ENCODE assay signal across 29 cellular contexts in the genomic region with DNA sequence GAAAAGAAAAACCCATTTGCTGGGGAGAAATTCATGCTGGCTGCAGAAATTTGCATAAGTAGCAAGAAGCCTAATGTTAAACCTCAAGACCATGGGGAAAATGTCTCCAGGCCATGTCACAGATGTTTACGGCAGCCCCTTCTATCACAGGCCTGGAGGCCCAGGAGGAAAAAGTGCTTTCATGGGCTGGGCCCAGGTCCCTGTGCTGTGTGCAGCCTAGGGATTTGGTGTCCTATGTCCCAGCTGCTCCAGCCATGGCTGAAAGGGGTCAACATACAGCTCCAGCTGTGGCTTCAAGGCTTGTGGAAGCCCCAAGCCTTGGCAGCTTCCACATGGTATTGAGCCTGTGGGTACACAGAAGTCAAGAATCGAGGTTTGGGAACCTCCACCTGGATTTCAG.
"Had no signal": no experiment of that assay in that cellular context is flagged by ENCODE, and none has a peak within 500 bp of the region (broad histone marks: within the 10 kb centered on the region; RNA-seq: fewer than 3 reads in every experiment).

No MANE protein-coding gene starts in this region.

- H3K4me3 Mint-ChIP-seq: stimulated activated effector memory CD8-positive, alpha-beta T cell treated with anti-CD3 and anti-CD28 coated beads, Interleukin-12 subunit alpha, Interleukin-12 subunit beta, amount 100 ng/mL, for 72 hours; stimulated activated memory B cell treated with anti-CD40 and anti-IgM and Interleukin-4, amounts not matched to agents 10 μg/mL and 1 μg/mL and 100 μg/mL, for 72 hours; stimulated activated naive B cell treated with anti-CD40 and anti-IgM and Interleukin-4, amounts not matched to agents 10 μg/mL and 1 μg/mL and 100 μg/mL, for 72 hours; stimulated activated naive CD8-positive, alpha-beta T cell treated with anti-CD3 and anti-CD28 coated beads, Interleukin-15, amount 100 ng/mL, for 72 hours; stimulated activated naive CD8-positive, alpha-beta T cell treated with anti-CD3 and anti-CD28 coated beads, Interleukin-15, Interleukin-2, amounts not matched to agents 100 ng/mL and 50 ng/mL, for 24 hours; type B pancreatic cell had no signal

- H3K36me3 ChIP-seq: suprapubic skin, thoracic aorta, thyroid gland, tibial artery, transverse colon, upper lobe of left lung, upper lobe of right lung, uterus, vagina had no signal

- H3K27me3 Mint-ChIP-seq: stimulated activated memory B cell treated with anti-CD40 and anti-IgM and Interleukin-4, amounts not matched to agents 10 μg/mL and 1 μg/mL and 100 μg/mL, for 72 hours; stimulated activated naive B cell treated with anti-CD40 and anti-IgM and Interleukin-4, amounts not matched to agents 10 μg/mL and 1 μg/mL and 100 μg/mL, for 72 hours; stimulated activated naive CD8-positive, alpha-beta T cell treated with anti-CD3 and anti-CD28 coated beads, Interleukin-15, amount 100 ng/mL, for 72 hours; type B pancreatic cell had no signal

- DNase-seq: stimulated activated CD4-positive, alpha-beta T cell treated with anti-CD3 and anti-CD28 coated beads, Interleukin-2, amount 100 ng/mL, for 48 hours; stimulated activated CD4-positive, alpha-beta T cell treated with anti-CD3 and anti-CD28 coated beads, Interleukin-4, amount 100 ng/mL, for 1 hour; stimulated activated CD4-positive, alpha-beta T cell treated with anti-CD3 and anti-CD28 coated beads, Interleukin-4, amount 100 ng/mL, for 24 hours; stimulated activated CD4-positive, alpha-beta T cell treated with anti-CD3 and anti-CD28 coated beads, Interleukin-4, amount 100 ng/mL, for 4 hours; stimulated activated CD8-positive, alpha-beta memory T cell treated with anti-CD3 and anti-CD28 coated beads, Interleukin-4, amount 100 ng/mL, for 48 hours; stimulated activated naive B cell treated with anti-CD40 and anti-IgM and Interleukin-4, amounts not matched to agents 10 μg/mL and 1 μg/mL and 100 μg/mL, for 72 hours; stimulated activated naive CD4-positive, alpha-beta T cell; stimulated activated naive CD4-positive, alpha-beta T cell treated with Interleukin-2 at 50 U/mL for 16 hours; stimulated activated naive CD8-positive, alpha-beta T cell treated with anti-CD3 and anti-CD28 coated beads, Interleukin-15, amount 100 ng/mL, for 72 hours; stimulated activated naive CD8-positive, alpha-beta T cell treated with anti-CD3 and anti-CD28 coated beads, Interleukin-15, Interleukin-2, amounts not matched to agents 100 U/mL and 50 U/mL, for 24 hours; stomach; substantia nigra; testis; thyroid gland; tibial artery; transverse colon; trophoblast cell; upper lobe of left lung; upper lobe of right lung; uterus had no signal

- ATAC-seq: stimulated activated effector memory CD8-positive, alpha-beta T cell treated with anti-CD3 and anti-CD28 coated beads, Interleukin-12 subunit alpha, Interleukin-12 subunit beta, amount 100 ng/mL, for 72 hours; stimulated activated memory B cell treated with anti-CD40 and anti-IgM and Interleukin-4, amounts not matched to agents 10 μg/mL and 1 μg/mL and 100 μg/mL, for 72 hours; stimulated activated naive B cell treated with anti-CD40 and anti-IgM and Interleukin-4, amounts not matched to agents 10 μg/mL and 1 μg/mL and 100 μg/mL, for 72 hours; stimulated activated naive CD8-positive, alpha-beta T cell treated with anti-CD3 and anti-CD28 coated beads, Interleukin-15, amount 100 ng/mL, for 72 hours; stimulated activated naive CD8-positive, alpha-beta T cell treated with anti-CD3 and anti-CD28 coated beads, Interleukin-15, Interleukin-2, amounts not matched to agents 100 U/mL and 50 U/mL, for 24 hours; upper lobe of right lung had no signal

- H3K36me3 Mint-ChIP-seq: stimulated activated effector memory CD8-positive, alpha-beta T cell treated with anti-CD3 and anti-CD28 coated beads, Interleukin-12 subunit alpha, Interleukin-12 subunit beta, amount 100 ng/mL, for 72 hours; stimulated activated memory B cell treated with anti-CD40 and anti-IgM and Interleukin-4, amounts not matched to agents 10 μg/mL and 1 μg/mL and 100 μg/mL, for 72 hours had no signal

- H3K27ac ChIP-seq: stomach, suprapubic skin, testis, thoracic aorta, thyroid gland, tibial artery, tibial nerve, transverse colon, upper lobe of left lung, upper lobe of right lung, uterus, vagina had no signal

- H3K4me3 ChIP-seq: stomach, suprapubic skin, testis, thoracic aorta, thyroid gland, tibial artery, tibial nerve, transverse colon, upper lobe of left lung, upper lobe of right lung, uterus, vagina had no signal

- H3K27ac Mint-ChIP-seq: stimulated activated effector memory CD8-positive, alpha-beta T cell treated with anti-CD3 and anti-CD28 coated beads, Interleukin-12 subunit alpha, Interleukin-12 subunit beta, amount 100 ng/mL, for 72 hours; stimulated activated memory B cell treated with anti-CD40 and anti-IgM and Interleukin-4, amounts not matched to agents 10 μg/mL and 1 μg/mL and 100 μg/mL, for 72 hours; stimulated activated naive B cell treated with anti-CD40 and anti-IgM and Interleukin-4, amounts not matched to agents 10 μg/mL and 1 μg/mL and 100 μg/mL, for 72 hours; stimulated activated naive CD8-positive, alpha-beta T cell treated with anti-CD3 and anti-CD28 coated beads, Interleukin-15, amount 100 ng/mL, for 72 hours; stimulated activated naive CD8-positive, alpha-beta T cell treated with anti-CD3 and anti-CD28 coated beads, Interleukin-15, Interleukin-2, amounts not matched to agents 100 ng/mL and 50 ng/mL, for 24 hours; type B pancreatic cell had no signal

- H3K9me3 ChIP-seq: testis, thoracic aorta, thyroid gland, transverse colon, vagina had no signal

- H3K4me1 ChIP-seq: stomach, suprapubic skin, testis, thyroid gland, tibial artery, tibial nerve, transverse colon, upper lobe of left lung, upper lobe of right lung, uterus, vagina had no signal

- FAIRE-seq: urothelium cell line had no signal

- H3K4me1 Mint-ChIP-seq: stimulated activated effector memory CD8-positive, alpha-beta T cell treated with anti-CD3 and anti-CD28 coated beads, Interleukin-12 subunit alpha, Interleukin-12 subunit beta, amount 100 ng/mL, for 72 hours; stimulated activated memory B cell treated with anti-CD40 and anti-IgM and Interleukin-4, amounts not matched to agents 10 μg/mL and 1 μg/mL and 100 μg/mL, for 72 hours; stimulated activated naive B cell treated with anti-CD40 and anti-IgM and Interleukin-4, amounts not matched to agents 10 μg/mL and 1 μg/mL and 100 μg/mL, for 72 hours; stimulated activated naive CD8-positive, alpha-beta T cell treated with anti-CD3 and anti-CD28 coated beads, Interleukin-15, amount 100 ng/mL, for 72 hours had no signal

- H3K27me3 ChIP-seq: stomach, suprapubic skin, testis, thyroid gland, tibial artery, tibial nerve, transverse colon, upper lobe of left lung, upper lobe of right lung, uterus, vagina had no signal
